In the genomic region with DNA sequence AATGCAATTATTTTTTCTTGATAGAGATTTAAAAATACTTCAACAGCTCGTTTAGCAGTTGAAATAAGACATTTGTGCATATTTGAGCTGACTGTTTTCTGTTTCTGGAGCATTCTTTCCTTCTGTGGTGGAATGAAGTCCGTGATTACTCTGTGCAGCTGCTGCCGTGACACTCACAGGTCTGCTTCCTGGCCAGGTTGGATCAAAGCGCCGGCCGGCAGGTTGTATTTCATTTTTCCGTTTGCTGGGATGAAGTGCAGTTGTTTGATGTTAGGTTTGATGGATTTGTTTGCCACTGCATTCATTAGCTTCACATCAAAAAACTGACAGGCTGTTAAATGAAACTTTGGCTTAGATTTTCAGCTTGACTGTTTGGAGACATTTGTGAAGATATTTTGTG, we compare ENCODE assay signal across 24 cellular contexts.
DNase-seq lines count a peak whose midpoint lies in the region; ATAC-seq and TF ChIP-seq lines count a peak whose summit lies in the region.
"Had no signal": no experiment of that assay in that cellular context is flagged by ENCODE, and none has a peak within 500 bp of the region (broad histone marks: within the 10 kb centered on the region; RNA-seq: fewer than 3 reads in every experiment).

No MANE protein-coding gene starts in this region.

- no peaks in the 10 kb centered on the region for H3K27me3 ChIP-seq in H9 (ENCODE audit: insufficient read depth, low read length)
- H3K27me3 ChIP-seq: gastroesophageal sphincter had no signal

- DNase-seq in H9: no peak
- peak; percentile 94 for DNase-seq in SW480 (ENCODE audit: low spot score)
- DNase-seq in left lobe of liver (ENCODE audit: low spot score): no peak
- no peak for DNase-seq in progenitor cell of endocrine pancreas (ENCODE audit: low spot score, unreplicated experiment)
- no peak for DNase-seq in NCI-H524 (lab: John Stamatoyannopoulos, UW)
- no peak for DNase-seq in activated gamma-delta T cell (lab: John Stamatoyannopoulos, UW)
- DNase-seq in glutamatergic neuron: no peak
- DNase-seq: activated CD4-positive, alpha-beta memory T cell treated with anti-CD3 and anti-CD28 coated beads for 36 hours; amygdala; GM23248; hypothalamus; immature natural killer cell; left ventricle myocardium superior; naive B cell; NCI-H2029 treated with DMSO at 0.1 percent for 48 hours; NCI-H526 treated with DMSO at 0.1 percent for 48 hours; Right ventricle myocardium superior; T-helper 2 cell had no signal

- ATAC-seq in left lobe of liver (peak; percentile 36), GM21717 (IDR thresholded peaks at IDR 0.05; ENCODE audit: unreplicated experiment) (no peak)
- ATAC-seq: activated CD4-positive, CD25-positive, alpha-beta regulatory T cell treated with anti-CD3 and anti-CD28 coated beads, Interleukin-2, amount 50 U/mL, for 24 hours; activated naive CD4-positive, alpha-beta T cell treated with anti-CD3 and anti-CD28 coated beads, Interleukin-2, amount 50 U/mL, for 72 hours; gastroesophageal sphincter; left ventricle myocardium superior; Panc1; stimulated activated memory B cell treated with anti-CD40 and anti-IgM and Interleukin-4, amounts not matched to agents 10 μg/mL and 1 μg/mL and 100 μg/mL, for 72 hours had no signal

- H3K4me2 ChIP-seq in H9 (ENCODE audit: insufficient read depth, insufficient read length, low read length): no peak overlapping the region

- no peak overlapping the region for H2AFZ ChIP-seq in H9 (ENCODE audit: low read length)
- H2AFZ ChIP-seq: GM23248 had no signal

- H3K36me3 Mint-ChIP-seq in H9 (ENCODE audit: insufficient read depth in 1 of 3, low read depth in 3 of 3) (peaks cover 0 to 5% (median 4%) of the 10 kb centered on the region in 3 experiments; a peak in 2 of 7 replicates), progenitor cell of endocrine pancreas (ENCODE audit: insufficient read depth) (peaks cover 5% of the 10 kb centered on the region), glutamatergic neuron (ENCODE audit: unreplicated experiment) (no peaks in the 10 kb centered on the region)

- H2BK15ac ChIP-seq in H9 (ENCODE audit: low read depth, low read length): no peak overlapping the region

- H3K9me3 ChIP-seq in H9 (ENCODE audit: control insufficient read depth, low read depth, low read length): no peaks in the 10 kb centered on the region
- H3K9me3 ChIP-seq: gastroesophageal sphincter had no signal

- no peak overlapping the region for H2BK5ac ChIP-seq in H9 (ENCODE audit: insufficient read length, low read length)

- H3K14ac ChIP-seq in H9 (ENCODE audit: insufficient read depth, low read length): no peak overlapping the region

- no peak overlapping the region for H3K56ac ChIP-seq in H9 (ENCODE audit: insufficient read length, low read depth, low read length)

- H3K79me1 ChIP-seq in H9 (ENCODE audit: insufficient read depth, low read depth, low read length, poor library complexity, severe bottlenecking): peaks cover 2% of the 10 kb centered on the region

- H4K20me1 ChIP-seq in H9 (ENCODE audit: control insufficient read depth, insufficient read depth, insufficient read length): no peaks in the 10 kb centered on the region

- H3K4me3 Mint-ChIP-seq in H9 (no peak overlapping the region), progenitor cell of endocrine pancreas (ENCODE audit: low read depth) (no peak overlapping the region), glutamatergic neuron (ENCODE audit: unreplicated experiment) (no peak overlapping the region)
- H3K4me3 Mint-ChIP-seq: activated CD4-positive, alpha-beta memory T cell treated with anti-CD3 and anti-CD28 coated beads for 36 hours; immature natural killer cell; naive B cell; stimulated activated memory B cell treated with anti-CD40 and anti-IgM and Interleukin-4, amounts not matched to agents 10 μg/mL and 1 μg/mL and 100 μg/mL, for 72 hours had no signal

- H3T11ph ChIP-seq in H9 (ENCODE audit: low read length): no peak overlapping the region

- H3K4me1 Mint-ChIP-seq in H9 (peaks cover 13 to 16% of the 10 kb centered on the region in 2 experiments), progenitor cell of endocrine pancreas (ENCODE audit: low read depth) (peaks cover 16% of the 10 kb centered on the region), glutamatergic neuron (ENCODE audit: low read depth, unreplicated experiment) (peaks cover 9% of the 10 kb centered on the region)

- H3K27ac Mint-ChIP-seq in H9: peak overlapping the region in 2 of 3 experiments; percentile 23 to 37; a peak in 3 of 7 replicates
- peak overlapping the region; percentile 61 for H3K27ac Mint-ChIP-seq in progenitor cell of endocrine pancreas
- H3K27ac Mint-ChIP-seq in glutamatergic neuron (ENCODE audit: unreplicated experiment): no peak overlapping the region
- H3K27ac Mint-ChIP-seq: activated CD4-positive, alpha-beta memory T cell treated with anti-CD3 and anti-CD28 coated beads for 36 hours; activated naive CD4-positive, alpha-beta T cell treated with anti-CD3 and anti-CD28 coated beads, Interleukin-2, amount 50 U/mL, for 72 hours; stimulated activated memory B cell treated with anti-CD40 and anti-IgM and Interleukin-4, amounts not matched to agents 10 μg/mL and 1 μg/mL and 100 μg/mL, for 72 hours had no signal

- H3K23me2 ChIP-seq in H9 (ENCODE audit: insufficient read length, low read depth, low read length, poor library complexity, severe bottlenecking): no peaks in the 10 kb centered on the region

- H3K9ac ChIP-seq in H9 (ENCODE audit: extremely low read depth, insufficient read length, low read length): no peak overlapping the region
- H3K9ac ChIP-seq: GM23248 had no signal

- no peaks in the 10 kb centered on the region for H3K9me3 Mint-ChIP-seq in H9
- no peaks in the 10 kb centered on the region for H3K9me3 Mint-ChIP-seq in progenitor cell of endocrine pancreas (ENCODE audit: low read depth)
- H3K9me3 Mint-ChIP-seq in glutamatergic neuron (ENCODE audit: unreplicated experiment): no peaks in the 10 kb centered on the region
- H3K9me3 Mint-ChIP-seq: activated CD4-positive, alpha-beta memory T cell treated with anti-CD3 and anti-CD28 coated beads for 36 hours; activated naive CD4-positive, alpha-beta T cell treated with anti-CD3 and anti-CD28 coated beads, Interleukin-2, amount 50 U/mL, for 72 hours; immature natural killer cell; naive B cell; stimulated activated memory B cell treated with anti-CD40 and anti-IgM and Interleukin-4, amounts not matched to agents 10 μg/mL and 1 μg/mL and 100 μg/mL, for 72 hours had no signal

- no peak overlapping the region for H3K23ac ChIP-seq in H9 (ENCODE audit: insufficient read length, low read depth, low read length)

- H3K27me3 Mint-ChIP-seq in H9 (ENCODE audit: low read depth): no peaks in the 10 kb centered on the region
- no peaks in the 10 kb centered on the region for H3K27me3 Mint-ChIP-seq in progenitor cell of endocrine pancreas
- no peaks in the 10 kb centered on the region for H3K27me3 Mint-ChIP-seq in glutamatergic neuron (ENCODE audit: unreplicated experiment)
- H3K27me3 Mint-ChIP-seq: activated CD4-positive, alpha-beta memory T cell treated with anti-CD3 and anti-CD28 coated beads for 36 hours; naive B cell; stimulated activated memory B cell treated with anti-CD40 and anti-IgM and Interleukin-4, amounts not matched to agents 10 μg/mL and 1 μg/mL and 100 μg/mL, for 72 hours had no signal

- no peak overlapping the region for H3K18ac ChIP-seq in H9 (ENCODE audit: insufficient read length, low read depth, low read length)

- no peaks in the 10 kb centered on the region for H3K79me2 ChIP-seq in H9 (ENCODE audit: insufficient read depth, low read length)

- no peak for TF ChIP-seq CTCF in H9 (conservative IDR thresholded peaks at IDR 0.05)
- no peak for TF ChIP-seq CTCF in progenitor cell of endocrine pancreas (IDR thresholded peaks at IDR 0.05; ENCODE audit: unreplicated experiment)
- TF ChIP-seq CTCF in glutamatergic neuron (IDR thresholded peaks at IDR 0.05; ENCODE audit: partially characterized antibody, unreplicated experiment): no peak

- no peak overlapping the region for H4K8ac ChIP-seq in H9 (replicated peaks; ENCODE audit: insufficient read length, low read depth, low read length)

- WGBS in H9 (ENCODE audit: extremely low coverage, insufficient read length, low lambda C conversion rate): no CpG with 5 or more reads among the region's 7 CpGs

- H2BK120ac ChIP-seq in H9 (ENCODE audit: low read depth, low read length, poor library complexity, severe bottlenecking): no peak overlapping the region

- no peak overlapping the region for H3K27ac ChIP-seq in H9 (ENCODE audit: insufficient read length, low read depth, low read length)
- H3K27ac ChIP-seq: gastroesophageal sphincter, GM23248 had no signal

- H2BK12ac ChIP-seq in H9 (ENCODE audit: insufficient read length, low read depth, low read length): no peak overlapping the region

- no peak overlapping the region for H4K91ac ChIP-seq in H9 (ENCODE audit: insufficient read length, low read depth, low read length)

- H2AK5ac ChIP-seq in H9 (ENCODE audit: insufficient read length, low read length): no peak overlapping the region

- H2BK20ac ChIP-seq in H9 (ENCODE audit: low read depth, low read length, poor library complexity, severe bottlenecking): no peak overlapping the region

- no peak overlapping the region for H3K4ac ChIP-seq in H9 (ENCODE audit: low read depth, low read length)

- no peak overlapping the region for H4K5ac ChIP-seq in H9 (ENCODE audit: insufficient read length, low read depth, low read length)

- peaks cover 2% of the 10 kb centered on the region; the same call in 1 of the 2 replicates for H3K4me1 ChIP-seq in H9 (ENCODE audit: insufficient read depth, low read length)
